ENCODE assay signal across 32 cellular contexts in the genomic region with DNA sequence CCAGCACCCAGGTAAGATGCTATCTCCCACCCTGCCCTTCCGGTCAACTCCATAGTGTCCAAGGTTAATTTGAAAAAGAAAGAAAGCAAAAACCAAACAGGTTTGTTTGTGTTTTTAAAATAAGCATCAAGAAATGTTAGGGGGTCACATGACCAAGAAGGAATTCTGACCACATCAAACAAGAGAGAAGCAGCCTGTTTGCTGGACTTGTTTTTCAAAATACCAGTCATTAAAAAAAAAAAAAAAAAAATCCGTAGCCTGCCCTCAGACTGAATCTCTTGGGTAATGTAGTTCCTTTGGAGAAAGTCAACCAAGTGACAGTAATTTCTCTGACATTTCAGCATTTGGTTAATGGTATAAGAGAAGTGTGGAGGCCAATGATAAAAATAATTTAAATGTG. TPM values are rescaled to one million over a fixed set of nuclear protein-coding genes. Genes with fewer than 3 reads are reported as not detected.
"Had no signal": no experiment of that assay in that cellular context is flagged by ENCODE, and none has a peak within 500 bp of the region (broad histone marks: within the 10 kb centered on the region; RNA-seq: fewer than 3 reads in every experiment).

No MANE protein-coding gene starts in this region.

- H3K36me3 Mint-ChIP-seq: activated naive CD8-positive, alpha-beta T cell had no signal

- DNase-seq: activated CD4-positive, alpha-beta T cell treated with anti-CD3 and anti-CD28 coated beads for 36 hours; activated CD4-positive, alpha-beta T cell treated with anti-CD3 and anti-CD28 coated beads, Interleukin-2, amount 50 U/mL, for 48 hours; activated CD8-positive, alpha-beta memory T cell treated with anti-CD3 and anti-CD28 coated beads, Interleukin-2, amount 50 U/mL, for 48 hours; activated naive CD4-positive, alpha-beta T cell; activated T-cell treated with anti-CD3 and anti-CD28 coated beads, Interleukin-2, amount 50 U/mL, for 4 hours; amniotic stem cell; cerebellar nuclear complex; cortex of kidney; foreskin keratinocyte; glutamatergic neuron; left ventricle myocardium superior; pancreas; stimulated activated CD4-positive, alpha-beta T cell treated with anti-CD3 and anti-CD28 coated beads, Interleukin-2, amount 100 ng/mL, for 48 hours; stimulated activated CD8-positive, alpha-beta memory T cell treated with anti-CD3 and anti-CD28 coated beads, Interleukin-4, amount 100 ng/mL, for 48 hours; stimulated activated naive B cell treated with anti-CD40 and anti-IgM and Interleukin-4, amounts not matched to agents 10 μg/mL and 1 μg/mL and 100 μg/mL, for 72 hours; T-helper 1 cell; transverse colon had no signal

- H3K27ac Mint-ChIP-seq: activated CD4-positive, alpha-beta T cell treated with anti-CD3 and anti-CD28 coated beads for 36 hours; activated naive CD8-positive, alpha-beta T cell; activated T-helper 2 cell treated with anti-CD3 and anti-CD28 coated beads, Interferon-gamma antibody, Interleukin-2, Interleukin-4, amounts not matched to agents 10 μg/mL and 5 μg/mL and 100 μg/mL, durations not matched to agents 14 hours and 24 hours and 36 hours; nephron; stimulated activated naive B cell treated with anti-CD40 and anti-IgM and Interleukin-4, amounts not matched to agents 10 μg/mL and 1 μg/mL and 100 μg/mL, for 72 hours; WTC11 had no signal

- H3K27me3 ChIP-seq: hepatocyte, pancreas, vagina had no signal

- H3K9me3 Mint-ChIP-seq: activated T-cell treated with anti-CD3 and anti-CD28 coated beads, Interleukin-2, amount 50 U/mL, for 4 hours; activated T-helper 2 cell treated with anti-CD3 and anti-CD28 coated beads, Interferon-gamma antibody, Interleukin-2, Interleukin-4, amounts not matched to agents 10 μg/mL and 5 μg/mL and 100 μg/mL, durations not matched to agents 14 hours and 24 hours and 36 hours; nephron; stimulated activated naive B cell treated with anti-CD40 and anti-IgM and Interleukin-4, amounts not matched to agents 10 μg/mL and 1 μg/mL and 100 μg/mL, for 72 hours had no signal

- H3K27ac ChIP-seq: foreskin keratinocyte, neutrophil, vagina had no signal

- ATAC-seq: activated CD4-positive, alpha-beta T cell treated with anti-CD3 and anti-CD28 coated beads for 36 hours; activated T-cell treated with anti-CD3 and anti-CD28 coated beads, Interleukin-2, amount 50 U/mL, for 4 hours; foreskin keratinocyte; left ventricle myocardium superior; pancreas; sciatic nerve; stimulated activated naive B cell treated with anti-CD40 and anti-IgM and Interleukin-4, amounts not matched to agents 10 μg/mL and 1 μg/mL and 100 μg/mL, for 72 hours; WTC11 had no signal

- H3K4me3 ChIP-seq: hepatocyte, pancreas, smooth muscle cell, transverse colon, vagina had no signal

- H3K9me3 ChIP-seq: neutrophil, pancreas, transverse colon, vagina had no signal

- H3K4me3 Mint-ChIP-seq: activated CD4-positive, alpha-beta T cell treated with anti-CD3 and anti-CD28 coated beads for 36 hours; activated naive CD8-positive, alpha-beta T cell; activated T-cell treated with anti-CD3 and anti-CD28 coated beads, Interleukin-2, amount 50 U/mL, for 4 hours; nephron; stimulated activated naive B cell treated with anti-CD40 and anti-IgM and Interleukin-4, amounts not matched to agents 10 μg/mL and 1 μg/mL and 100 μg/mL, for 72 hours; WTC11 had no signal

- H3K4me1 ChIP-seq: vagina had no signal

- H3K36me3 ChIP-seq: neutrophil, vagina had no signal

- H3K4me1 Mint-ChIP-seq: nephron had no signal

- FAIRE-seq: pancreas, TTC549 had no signal

RNA-seq across cellular contexts. Expression of gene HNF1B, which starts 38.4 kb away (rescaled TPM):
- total RNA-seq: activated CD4-positive, alpha-beta T cell treated with anti-CD3 and anti-CD28 coated beads for 36 hours; fibroblast of lung; foreskin keratinocyte; left ventricle myocardium superior; mononuclear cell; myocyte; pulmonary artery endothelial cell; sciatic nerve; smooth muscle cell; temporal lobe; vagina had no signal
- polyA plus RNA-seq: fibroblast of lung, foreskin keratinocyte, smooth muscle cell had no signal
